In genomic region chr16:75320435-75320834, GRCh38 we compare ENCODE assay signal across 10 cellular contexts.
DNase-seq lines count a peak whose midpoint lies in the region; ATAC-seq lines count a peak whose summit lies in the region.
"Had no signal": no experiment of that assay in that cellular context is flagged by ENCODE, and none has a peak within 500 bp of the region (broad histone marks: within the 10 kb centered on the region; RNA-seq: fewer than 3 reads in every experiment).

No MANE protein-coding gene starts in this region.

- peaks cover 48% of the 10 kb centered on the region for H3K4me1 ChIP-seq in SJSA1 (replicated peaks)

- no peaks in the 10 kb centered on the region for H3K9me3 ChIP-seq in SJSA1 (replicated peaks)

- H3K4me3 ChIP-seq in SJSA1 (no peak overlapping the region), skin epidermis (no peak overlapping the region)

- H3K36me3 ChIP-seq in SJSA1 = no peaks in the 10 kb centered on the region

- peak in 1 of 2 experiments; percentile 58 for DNase-seq in SJSA1 (ENCODE audit: low read depth in 1 of 2, low spot score in 2 of 2)
- peak; percentile 39 to 90 (median 74) for DNase-seq in head of caudate nucleus
- DNase-seq in activated CD8-positive, alpha-beta memory T cell treated with anti-CD3 and anti-CD28 coated beads, Interleukin-2, amount 50 U/mL, for 4 hours = no peak
- no peak for DNase-seq in NCI-H226
- no peak for DNase-seq in UCSD-AML1 (lab: John Stamatoyannopoulos, UW; ENCODE audit: unreplicated experiment)
- DNase-seq: activated CD4-positive, alpha-beta T cell treated with anti-CD3 and anti-CD28 coated beads, Interleukin-2, amount 50 U/mL, for 4 hours; NCI-H1105 treated with DMSO at 0.1 percent for 48 hours had no signal

- intact Hi-C loops in head of caudate nucleus (cut with DNase I) = loop anchor here (5.0 kb wide), 1 partner anchor 83 kb away; no protein-coding TSS in a partner anchor

- peak; percentile 39 for ATAC-seq in GM19043 (IDR thresholded peaks at IDR 0.05; ENCODE audit: low read depth, unreplicated experiment)
- no peak for ATAC-seq in HG03095 (IDR thresholded peaks at IDR 0.05; ENCODE audit: unreplicated experiment)

- H3K27ac ChIP-seq in SJSA1 = peak overlapping the region; percentile 97
- peak overlapping the region in 16 of 21 experiments; percentile 13 to 79 (median 46) for H3K27ac ChIP-seq in skin epidermis

- H3K27me3 ChIP-seq in SJSA1 (replicated peaks) = no peaks in the 10 kb centered on the region

Comparison
In these comparisons a context has a peak if more than half of its experiments do, and no peak if none do; other contexts are left out.
1. DNase-seq: peak in head of caudate nucleus (42 of 42); none in activated CD8-positive, alpha-beta memory T cell treated with anti-CD3 and anti-CD28 coated beads, Interleukin-2, amount 50 U/mL, for 4 hours (single experiment), NCI-H226 (single experiment) and UCSD-AML1 (single experiment).